In genomic region chr11:45662665-45663485, GRCh38 we compare ENCODE assay signal across 8 cellular contexts. TPM values are rescaled to one million over a fixed set of nuclear protein-coding genes. Genes with fewer than 3 reads are reported as not detected.
DNase-seq lines count a peak whose midpoint lies in the region; ATAC-seq and TF ChIP-seq lines count a peak whose summit lies in the region.

No MANE protein-coding gene starts in this region.

- H3K36me3 Mint-ChIP-seq in progenitor cell of endocrine pancreas (ENCODE audit: insufficient read depth) = no peaks in the 10 kb centered on the region

- H3K4me3 Mint-ChIP-seq in progenitor cell of endocrine pancreas (ENCODE audit: low read depth) = peak overlapping the region; percentile 57

- peaks cover 1% of the 10 kb centered on the region for H3K4me1 Mint-ChIP-seq in progenitor cell of endocrine pancreas (ENCODE audit: low read depth)

- peak; percentile 88 for DNase-seq in DMS53 (lab: John Stamatoyannopoulos, UW)
- DNase-seq in DMS53 treated with DMSO at 0.1 percent for 48 hours (lab: John Stamatoyannopoulos, UW; ENCODE audit: unreplicated experiment) = no peak
- peak; percentile 80 for DNase-seq in MV-4-11 (lab: John Stamatoyannopoulos, UW)
- DNase-seq in choroid plexus epithelial cell (ENCODE audit: low read depth) = peak; percentile 95
- no peak for DNase-seq in progenitor cell of endocrine pancreas (ENCODE audit: low spot score, unreplicated experiment)
- DNase-seq in NCI-H526 (lab: John Stamatoyannopoulos, UW) = no peak
- DNase-seq in SHP77 treated with DMSO at 0.1 percent for 48 hours (lab: John Stamatoyannopoulos, UW) = no peak

- ATAC-seq in GM18519 (IDR thresholded peaks at IDR 0.05; ENCODE audit: low FRiP score, unreplicated experiment) = no peak

- peak overlapping the region; percentile 36 for H3K4me3 ChIP-seq in choroid plexus epithelial cell (ENCODE audit: low read depth, low read length)

- no peak for TF ChIP-seq CTCF in choroid plexus epithelial cell (conservative IDR thresholded peaks at IDR 0.05; ENCODE audit: low read depth, low read length)
- no peak for TF ChIP-seq CTCF in progenitor cell of endocrine pancreas (IDR thresholded peaks at IDR 0.05; ENCODE audit: unreplicated experiment)

- H3K27me3 Mint-ChIP-seq in progenitor cell of endocrine pancreas = peaks cover 70% of the 10 kb centered on the region

- peak overlapping the region; percentile 64 for H3K27ac Mint-ChIP-seq in progenitor cell of endocrine pancreas

- H3K9me3 Mint-ChIP-seq in progenitor cell of endocrine pancreas (ENCODE audit: low read depth) = no peaks in the 10 kb centered on the region

RNA-seq across cellular contexts. Expression of gene CHST1, which starts 2.5 kb away (rescaled TPM):
- total RNA-seq in progenitor cell of endocrine pancreas = 0.31 and 0.36 TPM in 2 replicates

Comparison
In these comparisons a context has a peak if more than half of its experiments do, and no peak if none do; other contexts are left out.
1. DNase-seq: peak in DMS53 (single experiment), MV-4-11 (single experiment) and choroid plexus epithelial cell (single experiment); none in DMS53 treated with DMSO at 0.1 percent for 48 hours (single experiment), progenitor cell of endocrine pancreas (single experiment), NCI-H526 (0 of 2) and SHP77 treated with DMSO at 0.1 percent for 48 hours (single experiment).